In genomic region chr3:73081140-73081539, GRCh38 we compare ENCODE assay signal across 25 cellular contexts.
"Had no signal": no experiment of that assay in that cellular context is flagged by ENCODE, and none has a peak within 500 bp of the region (broad histone marks: within the 10 kb centered on the region; RNA-seq: fewer than 3 reads in every experiment).

No MANE protein-coding gene starts in this region.

- H3K27ac ChIP-seq: ascending aorta, WERI-Rb-1 had no signal

- H3K27me3 ChIP-seq: ascending aorta had no signal

- FAIRE-seq: colon, TTC549 had no signal

- H3K4me3 ChIP-seq: ascending aorta had no signal

- ATAC-seq: activated CD4-positive, CD25-positive, alpha-beta regulatory T cell treated with anti-CD3 and anti-CD28 coated beads, Interleukin-2, amount 50 U/mL, for 24 hours; activated CD8-positive, alpha-beta memory T cell treated with anti-CD3 and anti-CD28 coated beads, Interleukin-2, amount 10 ng/mL, durations not matched to agents 7 days and 5 days; activated CD8-positive, alpha-beta T cell treated with anti-CD3 and anti-CD28 coated beads, Interleukin-2, amount 10 ng/mL, durations not matched to agents 7 days and 5 days; activated naive CD8-positive, alpha-beta T cell treated with anti-CD3 and anti-CD28 coated beads, Interleukin-2, amount 50 U/mL, for 24 hours; WTC11 had no signal

- H3K4me1 ChIP-seq: ascending aorta had no signal

- H3K36me3 ChIP-seq: ascending aorta, WERI-Rb-1 had no signal

- DNase-seq: activated CD4-positive, alpha-beta memory T cell treated with anti-CD3 and anti-CD28 coated beads, Interleukin-2, amount 10 ng/mL, durations not matched to agents 7 days and 5 days; activated CD4-positive, alpha-beta T cell treated with anti-CD3 and anti-CD28 coated beads for 1 hour; activated CD4-positive, alpha-beta T cell treated with anti-CD3 and anti-CD28 coated beads, Interleukin-2, amount 10 ng/mL, durations not matched to agents 7 days and 5 days; activated CD4-positive, CD25-positive, alpha-beta regulatory T cell; activated CD8-positive, alpha-beta memory T cell treated with anti-CD3 and anti-CD28 coated beads for 24 hours; activated CD8-positive, alpha-beta memory T cell treated with anti-CD3 and anti-CD28 coated beads, Interleukin-2, amount 50 U/mL, for 48 hours; activated CD8-positive, alpha-beta T cell treated with anti-CD3 and anti-CD28 coated beads, Interleukin-2, amount 10 ng/mL, durations not matched to agents 7 days and 5 days; activated effector memory CD4-positive, alpha-beta T cell treated with Interleukin-2 at 50 U/mL for 16 hours; activated gamma-delta T cell; activated naive CD4-positive, alpha-beta T cell treated with anti-CD3 and anti-CD28 coated beads, Interleukin-2, amount 10 ng/mL, durations not matched to agents 7 days and 5 days; activated naive CD8-positive, alpha-beta T cell treated with anti-CD3 and anti-CD28 coated beads, Interleukin-2, amount 10 ng/mL, durations not matched to agents 7 days and 5 days; activated naive CD8-positive, alpha-beta T cell treated with anti-CD3 and anti-CD28 coated beads, Interleukin-2, amount 50 U/mL, for 24 hours; activated T-cell treated with anti-CD3 and anti-CD28 coated beads, Interleukin-2, amount 50 U/mL, for 24 hours; activated T-cell treated with anti-CD3 and anti-CD28 coated beads, Interleukin-2, amount 50 U/mL, for 48 hours; amygdala; anterior cingulate cortex; central memory CD4-positive, alpha-beta T cell; T-helper 9 cell; WERI-Rb-1 had no signal

- H3K9me3 ChIP-seq: ascending aorta had no signal
